ENCODE assay signal across 8 cellular contexts in the genomic region with DNA sequence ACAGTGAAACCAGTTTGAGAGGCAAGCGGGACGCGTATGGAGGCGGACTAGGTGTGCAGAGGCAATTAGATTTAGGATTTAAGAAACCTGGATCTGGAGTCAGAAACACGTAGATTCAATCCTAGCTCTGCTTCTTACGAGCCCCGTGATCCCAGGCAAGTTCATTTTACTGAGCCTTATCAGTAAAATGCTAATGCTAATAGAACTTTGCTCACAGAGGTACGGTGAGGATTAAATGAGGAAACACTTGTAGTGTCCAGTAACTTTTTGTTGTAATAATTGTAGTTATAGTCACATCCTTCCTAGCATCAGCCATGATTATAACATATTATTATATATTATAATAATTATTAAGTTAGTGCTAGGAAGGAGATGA. TPM values are rescaled to one million over a fixed set of nuclear protein-coding genes. Genes with fewer than 3 reads are reported as not detected.
DNase-seq lines count a peak whose midpoint lies in the region; ATAC-seq and TF ChIP-seq lines count a peak whose summit lies in the region.

No MANE protein-coding gene starts in this region.

- H2BK5ac ChIP-seq in trophoblast cell (ENCODE audit: low read depth, low read length, poor library complexity) = no peak overlapping the region

- POLR2A ChIA-PET in Caco-2 (lab: Charles Lee) = interaction anchor here (1.0 to 1.6 kb wide), 4 partner anchors 9 to 178 kb away, joined by 3 to 8 read pairs (median 4); a partner anchor contains a TSS

- TF ChIP-seq EP300 in gastroesophageal sphincter (IDR thresholded peaks at IDR 0.05) = no peak

- peaks cover 15% of the 10 kb centered on the region for H3K4me1 Mint-ChIP-seq in Caco-2 (ENCODE audit: low read depth, unreplicated experiment)

- H3K36me3 ChIP-seq in Caco-2 (ENCODE audit: control insufficient read depth, insufficient read depth, low read length) (no peaks in the 10 kb centered on the region), WERI-Rb-1 (no peaks in the 10 kb centered on the region), gastroesophageal sphincter (peaks cover 0 to 4% of the 10 kb centered on the region in 2 donors), trophoblast cell (ENCODE audit: control insufficient read depth in 1 of 2, insufficient read depth in 2 of 2, low read length in 2 of 2) (no peaks in the 10 kb centered on the region)

- H3K4me3 ChIP-seq in Caco-2 (ENCODE audit: low read depth, low read length) = peak overlapping the region; percentile 59
- peak overlapping the region; percentile 63 for H3K4me3 ChIP-seq in WERI-Rb-1 (ENCODE audit: low read depth, low read length)
- peak overlapping the region; percentile 20 to 59 for H3K4me3 ChIP-seq in gastroesophageal sphincter
- no peak overlapping the region for H3K4me3 ChIP-seq in trophoblast cell (ENCODE audit: low read depth, low read length)

- H3K79me2 ChIP-seq in trophoblast cell (ENCODE audit: control insufficient read depth, insufficient read depth, low read length, poor library complexity) = no peaks in the 10 kb centered on the region

- no peak for TF ChIP-seq POLR2A in gastroesophageal sphincter (IDR thresholded peaks at IDR 0.05)

- no peaks in the 10 kb centered on the region for H3K9me3 ChIP-seq in Caco-2
- peaks cover 3% of the 10 kb centered on the region for H3K9me3 ChIP-seq in WERI-Rb-1 (ENCODE audit: severe bottlenecking)
- H3K9me3 ChIP-seq in gastroesophageal sphincter = no peaks in the 10 kb centered on the region
- H3K9me3 ChIP-seq in trophoblast cell (ENCODE audit: insufficient read depth, low read depth, low read length) = peaks cover 3% of the 10 kb centered on the region

- H3K27me3 Mint-ChIP-seq in Caco-2 (ENCODE audit: insufficient read depth, unreplicated experiment) = no peaks in the 10 kb centered on the region

- intact Hi-C loops in Caco-2 (cut with micrococcal nuclease; ENCODE audit: unreplicated experiment) = loop anchor here (1.0 kb wide), 3 partner anchors 8 to 41 kb away; a partner anchor contains a TSS

- DNase-seq in Caco-2 = no peak
- DNase-seq in WERI-Rb-1 = no peak
- no peak for DNase-seq in trophoblast cell
- no peak for DNase-seq in UCSD-AML1 (lab: John Stamatoyannopoulos, UW; ENCODE audit: unreplicated experiment)
- no peak for DNase-seq in central memory CD4-positive, alpha-beta T cell
- DNase-seq in ureter (ENCODE audit: low spot score) = no peak

- H3K9me3 Mint-ChIP-seq in Caco-2 (ENCODE audit: unreplicated experiment) = no peaks in the 10 kb centered on the region

- no peak overlapping the region for H2BK12ac ChIP-seq in trophoblast cell (ENCODE audit: low read length)

- H3K36me3 Mint-ChIP-seq in Caco-2 (ENCODE audit: insufficient read depth, unreplicated experiment) = peaks cover 6% of the 10 kb centered on the region

- peak overlapping the region; percentile 92 for H3K27ac Mint-ChIP-seq in Caco-2 (ENCODE audit: unreplicated experiment)

- 24 to 28% methylated on average over 6 to 8 of the region's 8 CpGs for WGBS in gastroesophageal sphincter (ENCODE audit: low coverage in 1 of 2), 2 donors
- no CpG with 5 or more reads among the region's 8 CpGs for WGBS in trophoblast cell (ENCODE audit: extremely low coverage, insufficient coverage, insufficient read length)

- H3K79me1 ChIP-seq in trophoblast cell (ENCODE audit: low read length) = peaks cover 6% of the 10 kb centered on the region

- H3K27me3 ChIP-seq in Caco-2 (replicated peaks; ENCODE audit: control insufficient read depth, insufficient read depth, low read length) (no peaks in the 10 kb centered on the region), WERI-Rb-1 (ENCODE audit: insufficient read depth, low read depth, severe bottlenecking) (no peaks in the 10 kb centered on the region), gastroesophageal sphincter (no peaks in the 10 kb centered on the region), trophoblast cell (ENCODE audit: insufficient read depth, low read length) (peaks cover 4% of the 10 kb centered on the region)

- no peak overlapping the region for H3K23ac ChIP-seq in trophoblast cell (ENCODE audit: low read length)

- TF ChIP-seq CTCF in Caco-2 (IDR thresholded peaks at IDR 0.05; ENCODE audit: insufficient read depth in 1 of 2, low read depth in 1 of 2, low read length in 1 of 2, severe bottlenecking in 1 of 2, unreplicated experiment in 1 of 2) (no peak), WERI-Rb-1 (IDR thresholded peaks at IDR 0.05; ENCODE audit: low read depth, low read length) (no peak), gastroesophageal sphincter (IDR thresholded peaks at IDR 0.05) (no peak)

- no peak overlapping the region for H3K4ac ChIP-seq in trophoblast cell (ENCODE audit: low read depth, low read length)

- CTCF ChIA-PET in Caco-2 (lab: Charles Lee) = interaction anchor here (1.0 to 2.0 kb wide), 5 partner anchors 9 to 130 kb away, joined by 6 to 19 read pairs (median 11); a partner anchor contains a TSS

- H3K27ac ChIP-seq in WERI-Rb-1 = no peak overlapping the region
- peak overlapping the region in 3 of 4 donors; percentile 65 to 77 (median 76) for H3K27ac ChIP-seq in gastroesophageal sphincter
- no peak overlapping the region for H3K27ac ChIP-seq in trophoblast cell (ENCODE audit: low read depth, low read length)

- no peak overlapping the region for H4K91ac ChIP-seq in trophoblast cell (ENCODE audit: low read depth, low read length)

- no peak overlapping the region for H2BK120ac ChIP-seq in trophoblast cell (ENCODE audit: insufficient read depth, low read length, poor library complexity)

- H3K4me1 ChIP-seq in Caco-2 (peaks cover 14% of the 10 kb centered on the region), gastroesophageal sphincter (peaks cover 0 to 20% (median 9%) of the 10 kb centered on the region in 3 donors), trophoblast cell (ENCODE audit: control insufficient read depth in 1 of 2, insufficient read depth in 2 of 2, low read length in 2 of 2) (peaks cover 15 to 18% of the 10 kb centered on the region in 2 experiments)

- ATAC-seq in gastroesophageal sphincter = no peak
- no peak for ATAC-seq in activated CD4-positive, CD25-positive, alpha-beta regulatory T cell treated with anti-CD3 and anti-CD28 coated beads, Interleukin-2, amount 50 U/mL, for 24 hours

- peak overlapping the region; percentile 93 for H3K4me2 ChIP-seq in trophoblast cell (ENCODE audit: low read length)

- peak overlapping the region; percentile 6 for H3K14ac ChIP-seq in trophoblast cell (ENCODE audit: low read length)

- H3K4me3 Mint-ChIP-seq in Caco-2 (ENCODE audit: unreplicated experiment) = peak overlapping the region; percentile 98

- peak overlapping the region; percentile 4 for H4K12ac ChIP-seq in trophoblast cell (ENCODE audit: low read depth, low read length)

- BruUV-seq in Caco-2 (replicated peaks; lab: Mats Ljungman, UMichigan) = TSS peak; percentile 63

- no peak overlapping the region for H3K18ac ChIP-seq in trophoblast cell (ENCODE audit: low read length)

- peak overlapping the region; percentile 30 for H2AFZ ChIP-seq in trophoblast cell (ENCODE audit: insufficient read depth, low read length, poor library complexity)

- H2AK5ac ChIP-seq in trophoblast cell (ENCODE audit: low read length) = no peak overlapping the region

- no peak overlapping the region for H3K9ac ChIP-seq in trophoblast cell (ENCODE audit: low read length)

- H4K8ac ChIP-seq in trophoblast cell (ENCODE audit: low read depth, low read length) = peak overlapping the region; percentile 13

RNA-seq across cellular contexts. Expression of a gene that starts 21.2 kb away (rescaled TPM):
- 5.6 and 5.7 TPM in 2 replicates for total RNA-seq in Caco-2 (2022)
- 1 to 10 TPM in 3 of 4 donors, under 1 TPM in 1; 0.78 to 4.6 (median 4.3) TPM for total RNA-seq in gastroesophageal sphincter
- 2.9 TPM in 2 replicates for polyA plus RNA-seq in trophoblast cell (2013)
- total RNA-seq in ureter = 28.0 TPM

RNA-seq across cellular contexts. Expression of a gene that starts 23.5 kb away (rescaled TPM):
- total RNA-seq in Caco-2 (2022) (11.3 and 12.0 TPM in 2 replicates), gastroesophageal sphincter (10 to 100 TPM; 10.3 to 16.0 (median 13.3) TPM), ureter (31.2 TPM)
- 72.3 and 76.8 TPM in 2 replicates for polyA plus RNA-seq in trophoblast cell (2013)

RNA-seq across cellular contexts. Expression of a gene that starts 59.3 kb away (rescaled TPM):
- total RNA-seq in Caco-2 (2022) (22.7 and 24.6 TPM in 2 replicates), gastroesophageal sphincter (10 to 100 TPM; 21.3 to 46.9 (median 40.1) TPM), ureter (53.4 TPM)
- 10.8 and 11.2 TPM in 2 replicates for polyA plus RNA-seq in trophoblast cell (2013)

Comparison
In these comparisons a context has a peak if more than half of its experiments do, and no peak if none do; other contexts are left out.
1. H3K27ac ChIP-seq: peak in gastroesophageal sphincter (3 of 4); none in WERI-Rb-1 (single experiment) and trophoblast cell (single experiment).